8 cellular contexts compared by ENCODE assay signal in genomic region chr9:134641173-134641985, GRCh38. TPM values are rescaled to one million over a fixed set of nuclear protein-coding genes. Genes with fewer than 3 reads are reported as not detected.
DNase-seq lines count a peak whose midpoint lies in the region; ATAC-seq and TF ChIP-seq lines count a peak whose summit lies in the region.

COL5A1 (plus strand) TSS chr9:134641803; CDS start chr9:134642188, 385 bp downstream.

- H3K4me1 ChIP-seq in PC-3 (ENCODE audit: insufficient read depth, low read length), result peaks cover 18% of the 10 kb centered on the region
- H3K4me1 ChIP-seq in right atrium auricular region, result peaks cover 0 to 33% of the 10 kb centered on the region in 2 donors
- H3K4me1 ChIP-seq in tibial nerve, result peaks cover 0 to 73% (median 24%) of the 10 kb centered on the region in 4 donors

- WGBS in tibial nerve, 2 donors, result 1 to 8% methylated on average over 13 to 72 of the region's 72 CpGs

- H3K9me3 ChIP-seq in PC-3 (ENCODE audit: low read length) (no peaks in the 10 kb centered on the region), right atrium auricular region (no peaks in the 10 kb centered on the region), tibial nerve (no peaks in the 10 kb centered on the region)

- BruUV-seq in PC-3 (replicated peaks; lab: Mats Ljungman, UMichigan), result TSS peak; percentile 40

- H3K27ac ChIP-seq in PC-3 (ENCODE audit: low read length) (no peak within 1 kb of the TSS), right atrium auricular region (peak within 1 kb of the TSS; percentile 83 to 86), tibial nerve (peak within 1 kb of the TSS; percentile 86 to 97 (median 92))

- H3K27me3 ChIP-seq in PC-3 (ENCODE audit: low read length) (no peaks in the 10 kb centered on the region), right atrium auricular region (peaks cover 0 to 3% of the 10 kb centered on the region in 2 donors), tibial nerve (no peaks in the 10 kb centered on the region)

- H2AFZ ChIP-seq in PC-3 (ENCODE audit: low read length), result peak within 1 kb of the TSS; percentile 75; the same call in 1 of the 2 replicates

- intact Hi-C loops in PC-3 (cut with micrococcal nuclease) (loop anchor here (5.0 kb wide), 1 partner anchor 194 kb away; no protein-coding TSS in a partner anchor), posterior cingulate gyrus (cut with DNase I) (no loop called here)

- H3F3A ChIP-seq in PC-3 (ENCODE audit: low read length, unreplicated experiment), result no peaks in the 10 kb centered on the region

- peak; percentile 73 for ATAC-seq in PC-3
- ATAC-seq in HG02678 (IDR thresholded peaks at IDR 0.05; ENCODE audit: unreplicated experiment), result no peak

- H3K4me3 ChIP-seq in PC-3 (ENCODE audit: low read length) (peak within 1 kb of the TSS; percentile 69), right atrium auricular region (peak within 1 kb of the TSS; percentile 57 to 73), tibial nerve (peak within 1 kb of the TSS; percentile 56 to 84 (median 74))

- TF ChIP-seq CTCF in PC-3 (conservative IDR thresholded peaks at IDR 0.05; ENCODE audit: low read depth, low read length) (no peak), right atrium auricular region (IDR thresholded peaks at IDR 0.05) (peak in 1 of 2 donors; percentile 37), tibial nerve (IDR thresholded peaks at IDR 0.05) (peak in 4 of 5 experiments; percentile 26 to 80 (median 47))

- no peaks in the 10 kb centered on the region for H4K20me1 ChIP-seq in PC-3 (ENCODE audit: low read length)

- peak; percentile 84 to 86 for TF ChIP-seq POLR2A in tibial nerve (IDR thresholded peaks at IDR 0.05)

- H3K36me3 ChIP-seq in PC-3 (ENCODE audit: low read depth, low read length) (no peaks in the 10 kb centered on the region), right atrium auricular region (no peaks in the 10 kb centered on the region), tibial nerve (no peaks in the 10 kb centered on the region)

- POLR2A ChIA-PET in PC-3 (lab: Charles Lee; ENCODE audit: unreplicated experiment), result no interaction called here

- TF ChIP-seq EP300 in tibial nerve (IDR thresholded peaks at IDR 0.05), result peak; percentile 32 to 95

- in situ Hi-C loops in G401 (cut with HindIII; ENCODE audit: low sequenced_read_pairs), result no loop called here

- H3K9ac ChIP-seq in PC-3 (ENCODE audit: low read length), result no peak within 1 kb of the TSS; the same call in 1 of the 2 replicates

- peak; percentile 19 for DNase-seq in G401 (ENCODE audit: low spot score)
- DNase-seq in PC-3, result peak; percentile 81
- DNase-seq in amniotic epithelial cell (ENCODE audit: low read depth), result peak; percentile 91
- DNase-seq in right atrium auricular region (ENCODE audit: low spot score), result peak; percentile 91
- peak; percentile 39 to 93 (median 66) for DNase-seq in posterior cingulate gyrus
- peak; percentile 82 to 86 for DNase-seq in tibial nerve (ENCODE audit: low spot score in 2 of 2)
- DNase-seq in cerebellar nuclear complex (lab: John Stamatoyannopoulos, UW), result no peak

- peak within 1 kb of the TSS; percentile 81 for H3K4me2 ChIP-seq in PC-3 (ENCODE audit: low read length)

- peaks cover 14% of the 10 kb centered on the region for H3K79me2 ChIP-seq in PC-3 (ENCODE audit: low read length)

- H3K9me2 ChIP-seq in PC-3 (replicated peaks; ENCODE audit: low read length), result no peaks in the 10 kb centered on the region

- CTCF ChIA-PET in PC-3 (lab: Charles Lee), result no interaction called here

RNA-seq across cellular contexts. Expression of gene COL5A1, which starts in this region (rescaled TPM):
- total RNA-seq in G401 (2014; rRNA removed; shearing (Covaris generic)), result 0.37 and 0.58 TPM in 2 replicates
- total RNA-seq in PC-3 (2014; rRNA removed) (10.6 and 15.4 TPM in 2 replicates), right atrium auricular region (10 to 100 TPM; 10.9 to 22.0 TPM), tibial nerve (10 to 100 TPM; 51.9 to 78.3 (median 62.4) TPM)

Comparison
In these comparisons a context has a peak if more than half of its experiments do, and no peak if none do; other contexts are left out.
1. Peak in DNase-seq in G401; RNA of the gene not detected or under 1 TPM.
2. DNase-seq: peak in PC-3 (single experiment), amniotic epithelial cell (single experiment), right atrium auricular region (single experiment), posterior cingulate gyrus (10 of 10) and tibial nerve (2 of 2); none in cerebellar nuclear complex (0 of 2).
3. Peak in every context shown above with its lines, with median percentiles within 50 percentile points of each other: H3K4me3 ChIP-seq.